Comparison of ENCODE assay signal across 11 cellular contexts in the genomic region with DNA sequence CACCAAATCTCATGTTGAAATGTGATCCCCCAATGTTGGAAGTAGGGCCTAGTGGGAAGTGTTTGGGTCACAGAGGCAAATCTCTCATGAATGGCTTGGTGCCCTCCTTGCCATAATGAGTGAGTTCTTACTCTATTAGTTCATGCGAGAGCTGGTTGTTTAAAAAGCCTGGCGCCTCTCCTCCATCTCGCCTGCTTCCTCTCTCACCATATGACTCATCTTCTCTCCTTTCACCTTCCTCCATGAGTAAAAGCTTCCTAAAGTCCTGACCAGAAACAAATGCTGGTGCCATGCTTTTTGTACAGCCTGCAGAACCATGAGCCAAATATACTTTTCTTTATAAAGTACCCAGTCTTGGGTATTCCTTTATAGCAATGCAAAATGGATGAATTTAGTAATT. TPM values are rescaled to one million over a fixed set of nuclear protein-coding genes. Genes with fewer than 3 reads are reported as not detected.
A peak's percentile ranks its signal among the peaks of the same experiment; 100 is the strongest.
DNase-seq lines count a peak whose midpoint lies in the region; ATAC-seq and TF ChIP-seq lines count a peak whose summit lies in the region.
"Had no signal": no experiment of that assay in that cellular context is flagged by ENCODE, and none has a peak within 500 bp of the region (broad histone marks: within the 10 kb centered on the region; RNA-seq: fewer than 3 reads in every experiment).

No MANE protein-coding gene starts in this region.

- in situ Hi-C loops in astrocyte of the spinal cord (cut with HindIII; ENCODE audit: low sequenced_read_pairs) = no loop called here

- TF ChIP-seq CTCF in astrocyte of the spinal cord (IDR thresholded peaks at IDR 0.05; ENCODE audit: low read depth, low read length) = no peak

- no peaks in the 10 kb centered on the region for H3K9me3 ChIP-seq in MG63
- H3K9me3 ChIP-seq: lower lobe of right lung, psoas muscle had no signal

- no peaks in the 10 kb centered on the region for H3K27me3 ChIP-seq in MG63

- no peak overlapping the region for H3K4me3 ChIP-seq in MG63
- H3K4me3 ChIP-seq in astrocyte of the spinal cord (ENCODE audit: low read depth, low read length) = no peak overlapping the region
- H3K4me3 ChIP-seq: lower lobe of right lung, psoas muscle had no signal

- H3K36me3 ChIP-seq in MG63 = no peaks in the 10 kb centered on the region
- H3K36me3 ChIP-seq: lower lobe of right lung had no signal

- DNase-seq in EL = peak; percentile 68
- DNase-seq in MG63 = peak; percentile 54
- peak; percentile 73 for DNase-seq in astrocyte of the spinal cord (ENCODE audit: low read depth, low spot score)
- DNase-seq in left lobe of liver (ENCODE audit: low spot score) = peak; percentile 11
- DNase-seq in HuH-7.5 (ENCODE audit: low spot score) = no peak
- DNase-seq in NCI-H69 (lab: John Stamatoyannopoulos, UW) = no peak
- DNase-seq in epidermal melanocyte (ENCODE audit: insufficient read length, low spot score) = no peak
- no peak for DNase-seq in activated effector memory CD4-positive, alpha-beta T cell treated with anti-CD3 and anti-CD28 coated beads, Interleukin-2, amount 50 U/mL, for 16 hours
- DNase-seq: NCI-H1436 treated with DMSO at 0.1 percent for 48 hours had no signal

- no peak for ATAC-seq in left lobe of liver

RNA-seq across cellular contexts. Expression of a gene that starts 20.9 kb away (rescaled TPM):
- 1.3 and 9.5 TPM in 2 replicates for total RNA-seq in MG63 (2014; rRNA removed; shearing (Covaris generic); ENCODE audit: low replicate concordance)
- 7.4 TPM for total RNA-seq in left lobe of liver

Comparison
In these comparisons a context has a peak if more than half of its experiments do, and no peak if none do; other contexts are left out.
1. DNase-seq: peak in EL (single experiment), MG63 (single experiment), astrocyte of the spinal cord (single experiment) and left lobe of liver (single experiment); none in HuH-7.5 (single experiment), NCI-H69 (single experiment), epidermal melanocyte (single experiment) and activated effector memory CD4-positive, alpha-beta T cell treated with anti-CD3 and anti-CD28 coated beads, Interleukin-2, amount 50 U/mL, for 16 hours (single experiment).